In genomic region chr16:58028168-58028455, GRCh38 we compare ENCODE assay signal across 17 cellular contexts. TPM values are rescaled to one million over a fixed set of nuclear protein-coding genes. Genes with fewer than 3 reads are reported as not detected.
DNase-seq lines count a peak whose midpoint lies in the region; ATAC-seq and TF ChIP-seq lines count a peak whose summit lies in the region.
"Had no signal": no experiment of that assay in that cellular context is flagged by ENCODE, and none has a peak within 500 bp of the region (broad histone marks: within the 10 kb centered on the region; RNA-seq: fewer than 3 reads in every experiment).

No MANE protein-coding gene starts in this region.

- H3K27me3 Mint-ChIP-seq in CD4-positive, CD25-positive, alpha-beta regulatory T cell = peaks cover 9% of the 10 kb centered on the region
- H3K27me3 Mint-ChIP-seq in neural progenitor cell (ENCODE audit: insufficient read depth, low read depth) = peaks cover 26% of the 10 kb centered on the region

- H2AFZ ChIP-seq in neural progenitor cell (replicated peaks) = no peak overlapping the region

- no peaks in the 10 kb centered on the region for H3K36me3 Mint-ChIP-seq in CD4-positive, CD25-positive, alpha-beta regulatory T cell
- H3K36me3 Mint-ChIP-seq in neural progenitor cell = no peaks in the 10 kb centered on the region

- H3K4me3 ChIP-seq in CD4-positive, CD25-positive, alpha-beta regulatory T cell (ENCODE audit: low read depth, low read length) = no peak overlapping the region
- H3K4me3 ChIP-seq in NT2/D1 (ENCODE audit: insufficient read length, low read depth) (no peak overlapping the region), right atrium auricular region (no peak overlapping the region), neural progenitor cell (peak overlapping the region; percentile 97)

- TF ChIP-seq CTCF in right atrium auricular region (IDR thresholded peaks at IDR 0.05) (no peak), neural progenitor cell (IDR thresholded peaks at IDR 0.05) (no peak)

- peaks cover 29% of the 10 kb centered on the region for H3K4me1 ChIP-seq in CD4-positive, CD25-positive, alpha-beta regulatory T cell (ENCODE audit: control insufficient read depth, insufficient read depth, low read length, poor library complexity, severe bottlenecking)
- H3K4me1 ChIP-seq in NT2/D1 (ENCODE audit: insufficient read depth, insufficient read length) (peaks cover 29% of the 10 kb centered on the region), right atrium auricular region (peaks cover 0 to 91% of the 10 kb centered on the region in 2 donors), neural progenitor cell (peaks cover 37% of the 10 kb centered on the region)

- H3K4me1 Mint-ChIP-seq in CD4-positive, CD25-positive, alpha-beta regulatory T cell = peaks cover 4 to 14% (median 7%) of the 10 kb centered on the region in 4 donors
- peaks cover 27% of the 10 kb centered on the region for H3K4me1 Mint-ChIP-seq in neural progenitor cell

- H3K27me3 ChIP-seq in CD4-positive, CD25-positive, alpha-beta regulatory T cell (ENCODE audit: control insufficient read depth, insufficient read depth, low read length) = no peaks in the 10 kb centered on the region
- H3K27me3 ChIP-seq in NT2/D1 (ENCODE audit: insufficient read depth, insufficient read length) (peaks cover 15% of the 10 kb centered on the region), right atrium auricular region (no peaks in the 10 kb centered on the region), neural progenitor cell (peaks cover 23% of the 10 kb centered on the region)

- H3K36me3 ChIP-seq in CD4-positive, CD25-positive, alpha-beta regulatory T cell (ENCODE audit: control insufficient read depth, insufficient read depth, low read length) = no peaks in the 10 kb centered on the region
- H3K36me3 ChIP-seq in NT2/D1 (ENCODE audit: insufficient read depth, insufficient read length, low read length) (peaks cover 24% of the 10 kb centered on the region), right atrium auricular region (no peaks in the 10 kb centered on the region), neural progenitor cell (no peaks in the 10 kb centered on the region)

- no peak overlapping the region for H3K27ac ChIP-seq in CD4-positive, CD25-positive, alpha-beta regulatory T cell (ENCODE audit: insufficient read depth, low read length, poor library complexity, severe bottlenecking)
- H3K27ac ChIP-seq in right atrium auricular region (peak overlapping the region; percentile 91 to 92), neural progenitor cell (no peak overlapping the region)

- no peak overlapping the region for H3K27ac Mint-ChIP-seq in CD4-positive, CD25-positive, alpha-beta regulatory T cell
- H3K27ac Mint-ChIP-seq in neural progenitor cell = no peak overlapping the region

- H3K9ac ChIP-seq in NT2/D1 (ENCODE audit: insufficient read length, low read depth) (peak overlapping the region; percentile 44), neural progenitor cell (no peak overlapping the region)

- no peaks in the 10 kb centered on the region for H3K9me3 ChIP-seq in CD4-positive, CD25-positive, alpha-beta regulatory T cell (ENCODE audit: control insufficient read depth in 2 of 2, low read length in 2 of 2)
- no peaks in the 10 kb centered on the region for H3K9me3 ChIP-seq in NT2/D1 (ENCODE audit: insufficient read depth, low read length)
- no peaks in the 10 kb centered on the region for H3K9me3 ChIP-seq in right atrium auricular region
- no peaks in the 10 kb centered on the region for H3K9me3 ChIP-seq in neural progenitor cell (ENCODE audit: low read depth)

- ATAC-seq in CD4-positive, CD25-positive, alpha-beta regulatory T cell (ENCODE audit: low read depth in 2 of 2) = no peak
- ATAC-seq in GM21367 (IDR thresholded peaks at IDR 0.05; ENCODE audit: unreplicated experiment) (no peak), HG03354 (IDR thresholded peaks at IDR 0.05; ENCODE audit: poor library complexity, severe bottlenecking, unreplicated experiment) (no peak)

- H3K79me2 ChIP-seq in neural progenitor cell (ENCODE audit: low read depth) = peaks cover 15% of the 10 kb centered on the region

- H3K9me3 Mint-ChIP-seq in CD4-positive, CD25-positive, alpha-beta regulatory T cell = peaks cover 0 to 2% (median 0%) of the 10 kb centered on the region in 7 donors
- H3K9me3 Mint-ChIP-seq in neural progenitor cell = no peaks in the 10 kb centered on the region

- H4K20me1 ChIP-seq in neural progenitor cell (ENCODE audit: low read depth) = peaks cover 50% of the 10 kb centered on the region

- H3F3A ChIP-seq in neural progenitor cell (ENCODE audit: low read depth) = peaks cover 29% of the 10 kb centered on the region

- H3K4me2 ChIP-seq in neural progenitor cell = peak overlapping the region; percentile 98

- peak overlapping the region; percentile 52 to 73 (median 63) for H3K4me3 Mint-ChIP-seq in CD4-positive, CD25-positive, alpha-beta regulatory T cell
- peak overlapping the region; percentile 78 for H3K4me3 Mint-ChIP-seq in neural progenitor cell

- DNase-seq in CD4-positive, CD25-positive, alpha-beta regulatory T cell = no peak
- DNase-seq in NT2/D1 (ENCODE audit: low read depth, low spot score) (no peak), right atrium auricular region (ENCODE audit: low spot score) (no peak), neural progenitor cell (ENCODE audit: low spot score) (no peak), DMS114 treated with DMSO at 0.1 percent for 48 hours (lab: John Stamatoyannopoulos, UW; ENCODE audit: unreplicated experiment) (no peak), T1000 (lab: John Stamatoyannopoulos, UW) (no peak)
- DNase-seq: activated CD4-positive, CD25-positive, alpha-beta regulatory T cell treated with anti-CD3 and anti-CD28 coated beads, Interleukin-2, amount 50 U/mL, for 72 hours; activated T-cell treated with anti-CD3 and anti-CD28 coated beads, Interleukin-2, amount 50 U/mL, for 48 hours; hippocampal formation; mammary epithelial cell; NCI-H1694 treated with DMSO at 0.1 percent for 48 hours; SIG-M5; stimulated activated CD4-positive, alpha-beta T cell treated with anti-CD3 and anti-CD28 coated beads, Interleukin-4, amount 100 ng/mL, for 4 hours; stimulated activated naive CD4-positive, alpha-beta T cell treated with Interleukin-2 at 50 U/mL for 16 hours had no signal

RNA-seq across cellular contexts. Expression of gene MMP15, which starts 2.6 kb away (rescaled TPM):
- total RNA-seq in CD4-positive, CD25-positive, alpha-beta regulatory T cell = 0.27 TPM
- polyA plus RNA-seq in CD4-positive, CD25-positive, alpha-beta regulatory T cell = under 1 TPM in 2 of 4 donors, not detected in 2; 0.03 to 0.11 TPM
- 10 to 100 TPM; 36.9 to 52.3 TPM for total RNA-seq in right atrium auricular region
- total RNA-seq in neural progenitor cell (ENCODE audit: low replicate concordance) = 7.2 and 26.0 TPM in 2 replicates

RNA-seq across cellular contexts. Expression of gene USB1, which starts 26.9 kb away (rescaled TPM):
- total RNA-seq in CD4-positive, CD25-positive, alpha-beta regulatory T cell = 35.7 TPM
- 10 to 100 TPM; 29.3 to 46.8 (median 37.1) TPM for polyA plus RNA-seq in CD4-positive, CD25-positive, alpha-beta regulatory T cell
- total RNA-seq in right atrium auricular region (10 to 100 TPM; 32.2 to 43.2 TPM), neural progenitor cell (ENCODE audit: low replicate concordance) (14.9 and 24.5 TPM in 2 replicates)

RNA-seq across cellular contexts. Expression of gene ZNF319, which starts 27.6 kb away (rescaled TPM):
- total RNA-seq in CD4-positive, CD25-positive, alpha-beta regulatory T cell = 13.2 TPM
- 1 to 10 TPM; 2.6 to 7.2 (median 5.0) TPM for polyA plus RNA-seq in CD4-positive, CD25-positive, alpha-beta regulatory T cell
- 1 to 10 TPM; 5.1 to 6.6 TPM for total RNA-seq in right atrium auricular region
- 1.4 and 5.5 TPM in 2 replicates for total RNA-seq in neural progenitor cell (ENCODE audit: low replicate concordance)

RNA-seq across cellular contexts. Expression of gene CNGB1, which starts 57.2 kb away (rescaled TPM):
- not detected for total RNA-seq in CD4-positive, CD25-positive, alpha-beta regulatory T cell
- polyA plus RNA-seq in CD4-positive, CD25-positive, alpha-beta regulatory T cell = not detected
- total RNA-seq in right atrium auricular region = not detected
- not detected in 2 replicates for total RNA-seq in neural progenitor cell (ENCODE audit: low replicate concordance)
- total RNA-seq: K562 had no signal
- polyA plus RNA-seq: K562 had no signal

Comparison
In these comparisons a context has a peak if more than half of its experiments do, and no peak if none do; other contexts are left out.
1. H3K27ac ChIP-seq: peak in right atrium auricular region (2 of 2); none in CD4-positive, CD25-positive, alpha-beta regulatory T cell (single experiment) and neural progenitor cell (single experiment).